ENCODE assay signal across 22 cellular contexts in genomic region chr13:21130116-21130515, GRCh38. TPM values are rescaled to one million over a fixed set of nuclear protein-coding genes. Genes with fewer than 3 reads are reported as not detected.
DNase-seq lines count a peak whose midpoint lies in the region; ATAC-seq and TF ChIP-seq lines count a peak whose summit lies in the region.
"Had no signal": no experiment of that assay in that cellular context is flagged by ENCODE, and none has a peak within 500 bp of the region (broad histone marks: within the 10 kb centered on the region; RNA-seq: fewer than 3 reads in every experiment).

No MANE protein-coding gene starts in this region.

- H3K27ac ChIP-seq in H9 (ENCODE audit: insufficient read length, low read depth, low read length): no peak overlapping the region
- H3K27ac ChIP-seq: BLaER1 treated with 17β-estradiol and CSF1 and Interleukin-3, amounts not matched to agents 10 nM and 100 nM; SK-N-MC had no signal

- H3K79me1 ChIP-seq in H9 (ENCODE audit: insufficient read depth, low read depth, low read length, poor library complexity, severe bottlenecking): no peaks in the 10 kb centered on the region

- H3K9ac ChIP-seq in H9 (ENCODE audit: extremely low read depth, insufficient read length, low read length) (no peak overlapping the region), adipocyte (ENCODE audit: low read length) (no peak overlapping the region)
- H3K9ac ChIP-seq: BLaER1 treated with 17β-estradiol and CSF1 and Interleukin-3, amounts not matched to agents 10 nM and 100 nM had no signal

- no peaks in the 10 kb centered on the region for H3K23me2 ChIP-seq in H9 (ENCODE audit: insufficient read length, low read depth, low read length, poor library complexity, severe bottlenecking)

- no peaks in the 10 kb centered on the region; the same call in 1 of the 2 replicates for H3K4me1 ChIP-seq in H9 (ENCODE audit: insufficient read depth, low read length)
- H3K4me1 ChIP-seq in adipocyte (ENCODE audit: control insufficient read depth, insufficient read depth, low read length): peaks cover 10% of the 10 kb centered on the region

- H3K4me1 Mint-ChIP-seq in H9: peaks cover 20 to 24% of the 10 kb centered on the region in 2 experiments
- H3K4me1 Mint-ChIP-seq in activated CD8-positive, alpha-beta T cell treated with anti-CD3 and anti-CD28 coated beads, Interleukin-2, amount 10 ng/mL, durations not matched to agents 7 days and 5 days (ENCODE audit: low read depth): no peaks in the 10 kb centered on the region

- no peak overlapping the region for H2AFZ ChIP-seq in H9 (ENCODE audit: low read length)

- H3K23ac ChIP-seq in H9 (ENCODE audit: insufficient read length, low read depth, low read length): no peak overlapping the region

- H3K27ac Mint-ChIP-seq in H9: peak overlapping the region in 2 of 3 experiments; percentile 47 to 55; a peak in 5 of 7 replicates
- H3K27ac Mint-ChIP-seq in activated CD8-positive, alpha-beta T cell treated with anti-CD3 and anti-CD28 coated beads, Interleukin-2, amount 10 ng/mL, durations not matched to agents 7 days and 5 days: no peak overlapping the region
- H3K27ac Mint-ChIP-seq: CD8-positive, alpha-beta T cell had no signal

- H2AK5ac ChIP-seq in H9 (ENCODE audit: insufficient read length, low read length): no peak overlapping the region

- H4K5ac ChIP-seq in H9 (ENCODE audit: insufficient read length, low read depth, low read length): no peak overlapping the region

- H3K18ac ChIP-seq in H9 (ENCODE audit: insufficient read length, low read depth, low read length): no peak overlapping the region

- no peak overlapping the region for H2BK15ac ChIP-seq in H9 (ENCODE audit: low read depth, low read length)

- no peak for TF ChIP-seq CTCF in H9 (conservative IDR thresholded peaks at IDR 0.05)
- no peak for TF ChIP-seq CTCF in fibroblast of the aortic adventitia (IDR thresholded peaks at IDR 0.05; ENCODE audit: insufficient read depth, low read length)

- no peak overlapping the region for H4K91ac ChIP-seq in H9 (ENCODE audit: insufficient read length, low read depth, low read length)

- WGBS in H9 (ENCODE audit: extremely low coverage, insufficient read length, low lambda C conversion rate): no CpG with 5 or more reads among the region's 2 CpGs

- H3K56ac ChIP-seq in H9 (ENCODE audit: insufficient read length, low read depth, low read length): no peak overlapping the region

- POLR2A ChIA-PET in activated CD8-positive, alpha-beta T cell treated with anti-CD3 and anti-CD28 coated beads, Interleukin-2, amount 10 ng/mL, durations not matched to agents 7 days and 5 days (lab: Charles Lee): interaction anchor here (0.6 kb wide), 1 partner anchor 9 kb away, joined by 3 read pairs; no protein-coding TSS in a partner anchor

- H3K4me3 ChIP-seq in adipocyte (ENCODE audit: low read length): no peak overlapping the region
- H3K4me3 ChIP-seq in fibroblast of the aortic adventitia (ENCODE audit: low read depth, low read length): no peak overlapping the region
- H3K4me3 ChIP-seq: BLaER1 treated with 17β-estradiol and CSF1 and Interleukin-3, amounts not matched to agents 10 nM and 100 nM; SK-N-MC had no signal

- H3T11ph ChIP-seq in H9 (ENCODE audit: low read length): no peak overlapping the region

- H3K27me3 ChIP-seq in H9 (ENCODE audit: insufficient read depth, low read length) (no peaks in the 10 kb centered on the region), adipocyte (replicated peaks; ENCODE audit: control insufficient read depth, insufficient read depth, low read length) (no peaks in the 10 kb centered on the region)
- H3K27me3 ChIP-seq: BLaER1 treated with 17β-estradiol and CSF1 and Interleukin-3, amounts not matched to agents 10 nM and 100 nM had no signal

- no peak overlapping the region for H3K4ac ChIP-seq in H9 (ENCODE audit: low read depth, low read length)

- H3K9me3 ChIP-seq in H9 (ENCODE audit: control insufficient read depth, low read depth, low read length): no peaks in the 10 kb centered on the region
- no peaks in the 10 kb centered on the region for H3K9me3 ChIP-seq in adipocyte (ENCODE audit: control insufficient read depth, low read length)

- no peak for ATAC-seq in GM21825 (IDR thresholded peaks at IDR 0.05; ENCODE audit: unreplicated experiment)
- ATAC-seq in HG02870 (IDR thresholded peaks at IDR 0.05; ENCODE audit: unreplicated experiment): no peak
- ATAC-seq in activated CD8-positive, alpha-beta T cell treated with anti-CD3 and anti-CD28 coated beads, Interleukin-2, amount 10 ng/mL, durations not matched to agents 7 days and 5 days: no peak
- ATAC-seq: CD8-positive, alpha-beta T cell; HCT116 had no signal

- CTCF ChIA-PET in activated CD8-positive, alpha-beta T cell treated with anti-CD3 and anti-CD28 coated beads, Interleukin-2, amount 10 ng/mL, durations not matched to agents 7 days and 5 days (lab: Charles Lee): no interaction called here

- H4K8ac ChIP-seq in H9 (replicated peaks; ENCODE audit: insufficient read length, low read depth, low read length): no peak overlapping the region

- H3K27me3 Mint-ChIP-seq in H9 (ENCODE audit: low read depth): no peaks in the 10 kb centered on the region
- H3K27me3 Mint-ChIP-seq in activated CD8-positive, alpha-beta T cell treated with anti-CD3 and anti-CD28 coated beads, Interleukin-2, amount 10 ng/mL, durations not matched to agents 7 days and 5 days (ENCODE audit: low read depth): peaks cover 9% of the 10 kb centered on the region

- H3K9me3 Mint-ChIP-seq in H9: peaks cover 5% of the 10 kb centered on the region in 2 experiments; a peak in 4 of 5 replicates
- H3K9me3 Mint-ChIP-seq in activated CD8-positive, alpha-beta T cell treated with anti-CD3 and anti-CD28 coated beads, Interleukin-2, amount 10 ng/mL, durations not matched to agents 7 days and 5 days (ENCODE audit: insufficient read depth): no peaks in the 10 kb centered on the region
- H3K9me3 Mint-ChIP-seq: CD8-positive, alpha-beta T cell had no signal

- no peak overlapping the region for H3K4me2 ChIP-seq in H9 (ENCODE audit: insufficient read depth, insufficient read length, low read length)
- H3K4me2 ChIP-seq: BLaER1 treated with 17β-estradiol and CSF1 and Interleukin-3, amounts not matched to agents 10 nM and 100 nM had no signal

- H4K20me1 ChIP-seq in H9 (ENCODE audit: control insufficient read depth, insufficient read depth, insufficient read length): no peaks in the 10 kb centered on the region
- H4K20me1 ChIP-seq: BLaER1 treated with 17β-estradiol and CSF1 and Interleukin-3, amounts not matched to agents 10 nM and 100 nM had no signal

- no peaks in the 10 kb centered on the region for H3K36me3 ChIP-seq in adipocyte (ENCODE audit: control insufficient read depth, insufficient read depth, low read length, severe bottlenecking)
- H3K36me3 ChIP-seq: BLaER1 treated with 17β-estradiol and CSF1 and Interleukin-3, amounts not matched to agents 10 nM and 100 nM had no signal

- peaks cover 4 to 5% (median 5%) of the 10 kb centered on the region in 3 experiments; a peak in 5 of 7 replicates for H3K36me3 Mint-ChIP-seq in H9 (ENCODE audit: insufficient read depth in 1 of 3, low read depth in 3 of 3)
- no peaks in the 10 kb centered on the region for H3K36me3 Mint-ChIP-seq in activated CD8-positive, alpha-beta T cell treated with anti-CD3 and anti-CD28 coated beads, Interleukin-2, amount 10 ng/mL, durations not matched to agents 7 days and 5 days (ENCODE audit: low read depth)
- H3K36me3 Mint-ChIP-seq: CD8-positive, alpha-beta T cell had no signal

- no peak overlapping the region for H3K14ac ChIP-seq in H9 (ENCODE audit: insufficient read depth, low read length)

- DNase-seq in H9: no peak
- peak; percentile 22 for DNase-seq in adipocyte (ENCODE audit: low read depth)
- peak; percentile 30 for DNase-seq in fibroblast of the aortic adventitia (ENCODE audit: low read depth)
- no peak for DNase-seq in T-helper 2 cell
- no peak for DNase-seq in activated CD8-positive, alpha-beta T cell treated with anti-CD3 and anti-CD28 coated beads, Interleukin-2, amount 10 ng/mL, durations not matched to agents 7 days and 5 days
- DNase-seq: CD8-positive, alpha-beta T cell; DMS53; KBM-7; MV-4-11; NCI-H1417; NCI-H187; NCI-H2107; NCI-H2227 treated with DMSO at 0.1 percent for 48 hours; NCI-H510A treated with DMSO at 0.1 percent for 48 hours; NCI-H82; OCI-M1; Right ventricle myocardium superior had no signal

- H2BK12ac ChIP-seq in H9 (ENCODE audit: insufficient read length, low read depth, low read length): no peak overlapping the region

- no peak overlapping the region for H2BK20ac ChIP-seq in H9 (ENCODE audit: low read depth, low read length, poor library complexity, severe bottlenecking)

- H2BK120ac ChIP-seq in H9 (ENCODE audit: low read depth, low read length, poor library complexity, severe bottlenecking): no peak overlapping the region

- H3K79me2 ChIP-seq in H9 (ENCODE audit: insufficient read depth, low read length): no peaks in the 10 kb centered on the region

- no peak overlapping the region; a peak in 1 of 5 replicates for H3K4me3 Mint-ChIP-seq in H9
- no peak overlapping the region for H3K4me3 Mint-ChIP-seq in activated CD8-positive, alpha-beta T cell treated with anti-CD3 and anti-CD28 coated beads, Interleukin-2, amount 10 ng/mL, durations not matched to agents 7 days and 5 days
- H3K4me3 Mint-ChIP-seq: CD8-positive, alpha-beta T cell had no signal

- H2BK5ac ChIP-seq in H9 (ENCODE audit: insufficient read length, low read length): no peak overlapping the region

RNA-seq across cellular contexts. Expression of gene SAP18, which starts 9.8 kb away (rescaled TPM):
- total RNA-seq in H9 (2021) (393 and 435 TPM in 2 replicates), fibroblast of the aortic adventitia (ENCODE audit: low replicate concordance) (52.9 and 54.9 TPM in 2 replicates)
- 100 to 1,000 TPM; 218 to 225 TPM for total RNA-seq in activated CD8-positive, alpha-beta T cell treated with anti-CD3 and anti-CD28 coated beads, Interleukin-2, amount 10 ng/mL, durations not matched to agents 7 days and 5 days

RNA-seq across cellular contexts. Expression of gene SKA3, which starts 46.2 kb away (rescaled TPM):
- total RNA-seq in H9 (2021): 59.3 and 61.8 TPM in 2 replicates
- total RNA-seq in fibroblast of the aortic adventitia (ENCODE audit: low replicate concordance): 24.0 and 69.3 TPM in 2 replicates
- 10 to 100 TPM; 51.0 to 52.5 TPM for total RNA-seq in activated CD8-positive, alpha-beta T cell treated with anti-CD3 and anti-CD28 coated beads, Interleukin-2, amount 10 ng/mL, durations not matched to agents 7 days and 5 days

RNA-seq across cellular contexts. Expression of gene MRPL57, which starts 46.3 kb away (rescaled TPM):
- 31.3 and 33.2 TPM in 2 replicates for total RNA-seq in H9 (2021)
- 4.5 and 14.6 TPM in 2 replicates for total RNA-seq in fibroblast of the aortic adventitia (ENCODE audit: low replicate concordance)
- 10 to 100 TPM; 22.5 to 24.0 TPM for total RNA-seq in activated CD8-positive, alpha-beta T cell treated with anti-CD3 and anti-CD28 coated beads, Interleukin-2, amount 10 ng/mL, durations not matched to agents 7 days and 5 days

Comparison
In these comparisons a context has a peak if more than half of its experiments do, and no peak if none do; other contexts are left out.
1. DNase-seq: peak in adipocyte (single experiment) and fibroblast of the aortic adventitia (single experiment); none in H9 (single experiment), T-helper 2 cell (0 of 5) and activated CD8-positive, alpha-beta T cell treated with anti-CD3 and anti-CD28 coated beads, Interleukin-2, amount 10 ng/mL, durations not matched to agents 7 days and 5 days (single experiment).